In the genomic region with DNA sequence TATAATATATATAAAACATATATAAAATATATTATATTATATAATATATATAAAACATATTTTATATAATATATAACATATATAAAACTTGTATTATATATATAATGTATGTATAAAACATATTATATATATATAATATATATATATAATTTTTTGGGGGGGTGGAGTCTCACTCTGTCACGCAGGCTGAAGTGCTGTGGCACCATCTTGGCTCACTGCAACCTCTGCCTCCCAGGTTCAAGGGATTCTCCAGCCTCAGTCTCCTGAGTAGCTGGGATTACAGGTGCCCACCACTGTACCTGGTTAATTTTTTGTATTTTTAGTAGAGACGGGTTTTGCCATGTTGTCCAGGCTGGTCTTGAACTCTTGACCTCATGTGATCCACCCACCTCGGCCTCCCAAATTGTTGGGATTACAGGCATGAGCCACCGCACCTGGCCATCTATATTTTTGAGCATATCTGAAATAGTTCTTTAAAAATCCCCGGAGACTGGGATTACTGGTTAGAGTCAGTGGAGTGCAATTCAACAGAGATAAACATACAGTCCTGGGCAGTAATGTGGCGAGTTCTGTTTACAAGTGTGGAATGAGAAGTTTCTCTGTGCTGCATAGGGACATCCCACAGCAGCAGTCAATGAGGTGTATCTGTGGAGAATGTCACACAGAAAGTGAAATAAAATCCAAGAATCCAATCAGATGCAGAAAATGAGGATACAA, we compare ENCODE assay signal across 25 cellular contexts.
DNase-seq lines count a peak whose midpoint lies in the region; ATAC-seq and TF ChIP-seq lines count a peak whose summit lies in the region.
"Had no signal": no experiment of that assay in that cellular context is flagged by ENCODE, and none has a peak within 500 bp of the region (broad histone marks: within the 10 kb centered on the region; RNA-seq: fewer than 3 reads in every experiment).

No MANE protein-coding gene starts in this region.

- DNase-seq in activated naive CD8-positive, alpha-beta T cell treated with anti-CD3 and anti-CD28 coated beads, Interleukin-2, amount 10 ng/mL, durations not matched to agents 7 days and 5 days: no peak
- no peak for DNase-seq in activated naive CD8-positive, alpha-beta T cell treated with anti-CD3 and anti-CD28 coated beads, Interleukin-2, amount 50 U/mL, for 24 hours
- DNase-seq in SK-N-DZ (ENCODE audit: low spot score): peak; percentile 99
- DNase-seq in left lobe of liver (ENCODE audit: low spot score): peak; percentile 8
- peak; percentile 9 to 11 for DNase-seq in vagina (ENCODE audit: extremely low spot score in 2 of 2)
- no peak for DNase-seq in C1 segment of cervical spinal cord (lab: John Stamatoyannopoulos, UW)
- DNase-seq: activated CD4-positive, CD25-positive, alpha-beta regulatory T cell treated with anti-CD3 and anti-CD28 coated beads, Interleukin-2, amount 50 U/mL, for 72 hours; caudate nucleus; DMS79 treated with DMSO at 0.1 percent for 48 hours; left ventricle myocardium inferior; MV-4-11; naive B cell; NCI-H146; NCI-H2107; NCI-H446 treated with DMSO at 0.1 percent for 48 hours; NCI-H82; ovary; stimulated activated CD4-positive, alpha-beta T cell treated with anti-CD3 and anti-CD28 coated beads, Interleukin-1b, Interleukin-23, amount 100 ng/mL, for 48 hours; upper lobe of left lung had no signal

- no peak for TF ChIP-seq POLR2A in vagina (IDR thresholded peaks at IDR 0.05)

- no peak overlapping the region for H3K27ac Mint-ChIP-seq in activated naive CD8-positive, alpha-beta T cell treated with anti-CD3 and anti-CD28 coated beads, Interleukin-2, amount 10 ng/mL, durations not matched to agents 7 days and 5 days
- H3K27ac Mint-ChIP-seq in activated naive CD8-positive, alpha-beta T cell treated with anti-CD3 and anti-CD28 coated beads, Interleukin-2, amount 50 U/mL, for 24 hours: no peak overlapping the region
- H3K27ac Mint-ChIP-seq: activated T-helper 2 cell treated with anti-CD3 and anti-CD28 coated beads, Interferon-gamma antibody, Interleukin-2, Interleukin-4, amounts not matched to agents 10 μg/mL and 5 μg/mL and 100 μg/mL, durations not matched to agents 14 hours and 24 hours and 36 hours; naive B cell had no signal

- H3K27ac ChIP-seq in vagina: no peak overlapping the region
- H3K27ac ChIP-seq: BLaER1 treated with 17β-estradiol and CSF1 and Interleukin-3, amounts not matched to agents 10 nM and 100 nM; left ventricle myocardium inferior; ovary; RWPE1; upper lobe of left lung had no signal

- ATAC-seq in activated naive CD8-positive, alpha-beta T cell treated with anti-CD3 and anti-CD28 coated beads, Interleukin-2, amount 10 ng/mL, durations not matched to agents 7 days and 5 days (ENCODE audit: low read depth): peak; percentile 85
- ATAC-seq in activated naive CD8-positive, alpha-beta T cell treated with anti-CD3 and anti-CD28 coated beads, Interleukin-2, amount 50 U/mL, for 24 hours: no peak
- ATAC-seq in left lobe of liver (no peak), GM21737 (IDR thresholded peaks at IDR 0.05; ENCODE audit: unreplicated experiment) (no peak)
- ATAC-seq: HCT116 had no signal

- H3K27me3 ChIP-seq in vagina: no peaks in the 10 kb centered on the region
- H3K27me3 ChIP-seq: BLaER1 treated with 17β-estradiol and CSF1 and Interleukin-3, amounts not matched to agents 10 nM and 100 nM; ovary; upper lobe of left lung had no signal

- H3K27me3 Mint-ChIP-seq in activated naive CD8-positive, alpha-beta T cell treated with anti-CD3 and anti-CD28 coated beads, Interleukin-2, amount 10 ng/mL, durations not matched to agents 7 days and 5 days: no peaks in the 10 kb centered on the region
- no peaks in the 10 kb centered on the region for H3K27me3 Mint-ChIP-seq in activated naive CD8-positive, alpha-beta T cell treated with anti-CD3 and anti-CD28 coated beads, Interleukin-2, amount 50 U/mL, for 24 hours
- H3K27me3 Mint-ChIP-seq: naive B cell had no signal

- no peaks in the 10 kb centered on the region for H3K9me3 Mint-ChIP-seq in activated naive CD8-positive, alpha-beta T cell treated with anti-CD3 and anti-CD28 coated beads, Interleukin-2, amount 10 ng/mL, durations not matched to agents 7 days and 5 days
- H3K9me3 Mint-ChIP-seq in activated naive CD8-positive, alpha-beta T cell treated with anti-CD3 and anti-CD28 coated beads, Interleukin-2, amount 50 U/mL, for 24 hours: peaks cover 3% of the 10 kb centered on the region
- H3K9me3 Mint-ChIP-seq: activated T-helper 2 cell treated with anti-CD3 and anti-CD28 coated beads, Interferon-gamma antibody, Interleukin-2, Interleukin-4, amounts not matched to agents 10 μg/mL and 5 μg/mL and 100 μg/mL, durations not matched to agents 14 hours and 24 hours and 36 hours had no signal

- no peak for TF ChIP-seq CTCF in vagina (IDR thresholded peaks at IDR 0.05)

- no peaks in the 10 kb centered on the region for H3K36me3 ChIP-seq in vagina
- H3K36me3 ChIP-seq: BLaER1 treated with 17β-estradiol and CSF1 and Interleukin-3, amounts not matched to agents 10 nM and 100 nM; left ventricle myocardium inferior; ovary; upper lobe of left lung had no signal

- H3K36me3 Mint-ChIP-seq in activated naive CD8-positive, alpha-beta T cell treated with anti-CD3 and anti-CD28 coated beads, Interleukin-2, amount 10 ng/mL, durations not matched to agents 7 days and 5 days: no peaks in the 10 kb centered on the region
- no peaks in the 10 kb centered on the region for H3K36me3 Mint-ChIP-seq in activated naive CD8-positive, alpha-beta T cell treated with anti-CD3 and anti-CD28 coated beads, Interleukin-2, amount 50 U/mL, for 24 hours (ENCODE audit: low read depth)
- H3K36me3 Mint-ChIP-seq: naive B cell had no signal

- no peak overlapping the region for H3K4me3 ChIP-seq in vagina
- H3K4me3 ChIP-seq: BLaER1 treated with 17β-estradiol and CSF1 and Interleukin-3, amounts not matched to agents 10 nM and 100 nM; left ventricle myocardium inferior; ovary; smooth muscle cell; upper lobe of left lung had no signal

- POLR2A ChIA-PET in activated naive CD8-positive, alpha-beta T cell treated with anti-CD3 and anti-CD28 coated beads, Interleukin-2, amount 10 ng/mL, durations not matched to agents 7 days and 5 days (lab: Charles Lee): no interaction called here

- H3K4me1 ChIP-seq in vagina: no peaks in the 10 kb centered on the region
- H3K4me1 ChIP-seq: BLaER1 treated with 17β-estradiol and CSF1 and Interleukin-3, amounts not matched to agents 10 nM and 100 nM; left ventricle myocardium inferior; upper lobe of left lung had no signal

- intact Hi-C loops in vagina (cut with DNase I): no loop called here

- H3K4me3 Mint-ChIP-seq in activated naive CD8-positive, alpha-beta T cell treated with anti-CD3 and anti-CD28 coated beads, Interleukin-2, amount 10 ng/mL, durations not matched to agents 7 days and 5 days: no peak overlapping the region
- no peak overlapping the region for H3K4me3 Mint-ChIP-seq in activated naive CD8-positive, alpha-beta T cell treated with anti-CD3 and anti-CD28 coated beads, Interleukin-2, amount 50 U/mL, for 24 hours
- H3K4me3 Mint-ChIP-seq: naive B cell had no signal

- no peaks in the 10 kb centered on the region for H3K4me1 Mint-ChIP-seq in activated naive CD8-positive, alpha-beta T cell treated with anti-CD3 and anti-CD28 coated beads, Interleukin-2, amount 10 ng/mL, durations not matched to agents 7 days and 5 days
- no peaks in the 10 kb centered on the region for H3K4me1 Mint-ChIP-seq in activated naive CD8-positive, alpha-beta T cell treated with anti-CD3 and anti-CD28 coated beads, Interleukin-2, amount 50 U/mL, for 24 hours
- H3K4me1 Mint-ChIP-seq: naive B cell had no signal

- H3K9me3 ChIP-seq in vagina: no peaks in the 10 kb centered on the region
- H3K9me3 ChIP-seq: left ventricle myocardium inferior, ovary, upper lobe of left lung had no signal

Comparison
In these comparisons a context has a peak if more than half of its experiments do, and no peak if none do; other contexts are left out.
1. DNase-seq: peak in SK-N-DZ (single experiment), left lobe of liver (single experiment) and vagina (2 of 2); none in activated naive CD8-positive, alpha-beta T cell treated with anti-CD3 and anti-CD28 coated beads, Interleukin-2, amount 10 ng/mL, durations not matched to agents 7 days and 5 days (single experiment), activated naive CD8-positive, alpha-beta T cell treated with anti-CD3 and anti-CD28 coated beads, Interleukin-2, amount 50 U/mL, for 24 hours (single experiment) and C1 segment of cervical spinal cord (0 of 14).